Comparison of ENCODE assay signal across 8 cellular contexts in genomic region chr13:29924482-29924884, GRCh38.
A peak's percentile ranks its signal among the peaks of the same experiment; 100 is the strongest.
DNase-seq lines count a peak whose midpoint lies in the region; ATAC-seq and TF ChIP-seq lines count a peak whose summit lies in the region.

No MANE protein-coding gene starts in this region.

- peak; percentile 34 for TF ChIP-seq CTCF in mesothelial cell of epicardium (IDR thresholded peaks at IDR 0.05; ENCODE audit: unreplicated experiment)

- peak; percentile 64 for DNase-seq in AG08395 (ENCODE audit: low spot score)
- DNase-seq in MG63: peak; percentile 93
- DNase-seq in brain pericyte (ENCODE audit: low read depth, low spot score): peak; percentile 53
- DNase-seq in mesothelial cell of epicardium (ENCODE audit: low spot score in 2 of 2, unreplicated experiment in 2 of 2): no peak
- DNase-seq in ecto neural progenitor cell (ENCODE audit: low spot score): no peak
- DNase-seq in stimulated activated CD4-positive, alpha-beta T cell treated with anti-CD3 and anti-CD28 coated beads, Interleukin-4, amount 100 ng/mL, for 4 hours: no peak

- peak overlapping the region; percentile 97 for H3K27ac Mint-ChIP-seq in mesothelial cell of epicardium

- no peaks in the 10 kb centered on the region for H3K27me3 ChIP-seq in MG63

- ATAC-seq in HG02885 (IDR thresholded peaks at IDR 0.05; ENCODE audit: poor library complexity, unreplicated experiment) (no peak), HG02610 (IDR thresholded peaks at IDR 0.05; ENCODE audit: unreplicated experiment) (no peak)

- no peaks in the 10 kb centered on the region for H3K36me3 ChIP-seq in MG63

- peak overlapping the region; percentile 9 for H3K4me3 Mint-ChIP-seq in mesothelial cell of epicardium

- no peaks in the 10 kb centered on the region for H3K9me3 Mint-ChIP-seq in mesothelial cell of epicardium

- peaks cover 63% of the 10 kb centered on the region for H3K4me1 Mint-ChIP-seq in mesothelial cell of epicardium

- H3K27me3 Mint-ChIP-seq in mesothelial cell of epicardium (ENCODE audit: low read depth): no peaks in the 10 kb centered on the region

- no peak overlapping the region for H3K4me3 ChIP-seq in MG63

- H3K36me3 Mint-ChIP-seq in mesothelial cell of epicardium: no peaks in the 10 kb centered on the region

- no peaks in the 10 kb centered on the region for H3K9me3 ChIP-seq in MG63

Comparison
In these comparisons a context has a peak if more than half of its experiments do, and no peak if none do; other contexts are left out.
1. DNase-seq: peak in AG08395 (single experiment), MG63 (single experiment) and brain pericyte (single experiment); none in mesothelial cell of epicardium (0 of 2), ecto neural progenitor cell (single experiment) and stimulated activated CD4-positive, alpha-beta T cell treated with anti-CD3 and anti-CD28 coated beads, Interleukin-4, amount 100 ng/mL, for 4 hours (0 of 2).